1 cellular context compared by ENCODE assay signal in the genomic region with DNA sequence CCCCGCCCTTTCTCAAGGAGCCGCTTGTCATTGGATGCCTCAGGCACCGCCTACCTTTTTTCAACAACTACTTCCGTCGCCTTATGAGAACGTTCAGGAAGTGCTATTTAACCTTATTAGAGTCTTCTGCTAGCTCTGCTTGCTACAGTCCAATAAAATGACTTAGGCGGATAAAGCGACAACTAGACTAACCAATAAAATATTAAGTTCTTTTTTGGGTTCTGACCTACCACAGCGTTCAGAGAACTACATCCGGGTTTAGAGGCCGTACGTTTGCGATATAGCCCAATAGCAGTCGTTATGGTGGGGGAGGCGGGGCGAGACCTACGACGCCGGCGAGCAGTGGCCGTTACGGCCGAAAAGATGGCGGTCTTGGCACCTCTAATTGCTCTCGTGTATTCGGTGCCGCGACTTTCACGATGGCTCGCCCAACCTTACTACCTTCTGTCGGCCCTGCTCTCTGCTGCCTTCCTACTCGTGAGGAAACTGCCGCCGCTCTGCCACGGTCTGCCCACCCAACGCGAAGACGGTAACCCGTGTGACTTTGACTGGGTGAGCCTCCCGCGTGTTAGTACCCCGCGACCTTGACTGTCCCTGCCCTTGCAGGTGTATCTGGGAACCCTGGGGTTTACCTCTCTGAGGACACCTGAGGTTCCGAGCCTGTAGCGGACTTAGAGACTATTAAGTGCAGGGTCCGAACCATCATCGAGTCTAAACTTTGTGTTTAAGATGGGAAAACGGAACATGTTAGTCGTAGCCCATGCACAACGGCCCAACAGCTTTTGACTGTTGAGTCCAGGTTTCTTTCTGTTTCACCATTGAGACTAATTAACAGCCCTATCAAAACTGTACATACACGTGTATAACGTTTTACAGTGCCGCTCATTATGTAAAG.
TF ChIP-seq lines count a peak whose summit lies in the region.

A gene with protein sequence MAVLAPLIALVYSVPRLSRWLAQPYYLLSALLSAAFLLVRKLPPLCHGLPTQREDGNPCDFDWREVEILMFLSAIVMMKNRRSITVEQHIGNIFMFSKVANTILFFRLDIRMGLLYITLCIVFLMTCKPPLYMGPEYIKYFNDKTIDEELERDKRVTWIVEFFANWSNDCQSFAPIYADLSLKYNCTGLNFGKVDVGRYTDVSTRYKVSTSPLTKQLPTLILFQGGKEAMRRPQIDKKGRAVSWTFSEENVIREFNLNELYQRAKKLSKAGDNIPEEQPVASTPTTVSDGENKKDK (plus strand): TSS at position 338 of the 895 bp plus-strand sequence. CDS start 26 bp downstream, at position 364.

TF ChIP-seq in HEK293, 187 proteins besides CTCF, POLR2A, EP300 and RAD21 (continued from another document):
- TF ChIP-seq, protein P1, sequence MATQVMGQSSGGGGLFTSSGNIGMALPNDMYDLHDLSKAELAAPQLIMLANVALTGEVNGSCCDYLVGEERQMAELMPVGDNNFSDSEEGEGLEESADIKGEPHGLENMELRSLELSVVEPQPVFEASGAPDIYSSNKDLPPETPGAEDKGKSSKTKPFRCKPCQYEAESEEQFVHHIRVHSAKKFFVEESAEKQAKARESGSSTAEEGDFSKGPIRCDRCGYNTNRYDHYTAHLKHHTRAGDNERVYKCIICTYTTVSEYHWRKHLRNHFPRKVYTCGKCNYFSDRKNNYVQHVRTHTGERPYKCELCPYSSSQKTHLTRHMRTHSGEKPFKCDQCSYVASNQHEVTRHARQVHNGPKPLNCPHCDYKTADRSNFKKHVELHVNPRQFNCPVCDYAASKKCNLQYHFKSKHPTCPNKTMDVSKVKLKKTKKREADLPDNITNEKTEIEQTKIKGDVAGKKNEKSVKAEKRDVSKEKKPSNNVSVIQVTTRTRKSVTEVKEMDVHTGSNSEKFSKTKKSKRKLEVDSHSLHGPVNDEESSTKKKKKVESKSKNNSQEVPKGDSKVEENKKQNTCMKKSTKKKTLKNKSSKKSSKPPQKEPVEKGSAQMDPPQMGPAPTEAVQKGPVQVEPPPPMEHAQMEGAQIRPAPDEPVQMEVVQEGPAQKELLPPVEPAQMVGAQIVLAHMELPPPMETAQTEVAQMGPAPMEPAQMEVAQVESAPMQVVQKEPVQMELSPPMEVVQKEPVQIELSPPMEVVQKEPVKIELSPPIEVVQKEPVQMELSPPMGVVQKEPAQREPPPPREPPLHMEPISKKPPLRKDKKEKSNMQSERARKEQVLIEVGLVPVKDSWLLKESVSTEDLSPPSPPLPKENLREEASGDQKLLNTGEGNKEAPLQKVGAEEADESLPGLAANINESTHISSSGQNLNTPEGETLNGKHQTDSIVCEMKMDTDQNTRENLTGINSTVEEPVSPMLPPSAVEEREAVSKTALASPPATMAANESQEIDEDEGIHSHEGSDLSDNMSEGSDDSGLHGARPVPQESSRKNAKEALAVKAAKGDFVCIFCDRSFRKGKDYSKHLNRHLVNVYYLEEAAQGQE (tag by site-specific recombination; IDR thresholded peaks at IDR 0.05) = no peak
- TF ChIP-seq, protein P2, sequence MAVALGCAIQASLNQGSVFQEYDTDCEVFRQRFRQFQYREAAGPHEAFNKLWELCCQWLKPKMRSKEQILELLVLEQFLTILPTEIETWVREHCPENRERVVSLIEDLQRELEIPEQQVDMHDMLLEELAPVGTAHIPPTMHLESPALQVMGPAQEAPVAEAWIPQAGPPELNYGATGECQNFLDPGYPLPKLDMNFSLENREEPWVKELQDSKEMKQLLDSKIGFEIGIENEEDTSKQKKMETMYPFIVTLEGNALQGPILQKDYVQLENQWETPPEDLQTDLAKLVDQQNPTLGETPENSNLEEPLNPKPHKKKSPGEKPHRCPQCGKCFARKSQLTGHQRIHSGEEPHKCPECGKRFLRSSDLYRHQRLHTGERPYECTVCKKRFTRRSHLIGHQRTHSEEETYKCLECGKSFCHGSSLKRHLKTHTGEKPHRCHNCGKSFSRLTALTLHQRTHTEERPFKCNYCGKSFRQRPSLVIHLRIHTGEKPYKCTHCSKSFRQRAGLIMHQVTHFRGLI (tag by site-specific recombination; IDR thresholded peaks at IDR 0.05) = peak; percentile 27; the same call in 1 of the 2 replicates
- TF ChIP-seq, protein P3, sequence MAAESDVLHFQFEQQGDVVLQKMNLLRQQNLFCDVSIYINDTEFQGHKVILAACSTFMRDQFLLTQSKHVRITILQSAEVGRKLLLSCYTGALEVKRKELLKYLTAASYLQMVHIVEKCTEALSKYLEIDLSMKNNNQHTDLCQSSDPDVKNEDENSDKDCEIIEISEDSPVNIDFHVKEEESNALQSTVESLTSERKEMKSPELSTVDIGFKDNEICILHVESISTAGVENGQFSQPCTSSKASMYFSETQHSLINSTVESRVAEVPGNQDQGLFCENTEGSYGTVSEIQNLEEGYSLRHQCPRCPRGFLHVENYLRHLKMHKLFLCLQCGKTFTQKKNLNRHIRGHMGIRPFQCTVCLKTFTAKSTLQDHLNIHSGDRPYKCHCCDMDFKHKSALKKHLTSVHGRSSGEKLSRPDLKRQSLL (tag by site-specific recombination; IDR thresholded peaks at IDR 0.05) = no peak
- TF ChIP-seq ZNF660 (tag by site-specific recombination; IDR thresholded peaks at IDR 0.05) (no peak), ZNF404 (tag by site-specific recombination; IDR thresholded peaks at IDR 0.05) (no peak), SP3 (tag by site-specific recombination; IDR thresholded peaks at IDR 0.05) (peak; percentile 93), SP2 (tag by site-specific recombination; IDR thresholded peaks at IDR 0.05) (peak; percentile 93), SP7 (tag by site-specific recombination; IDR thresholded peaks at IDR 0.05) (peak; percentile 40), ZNF791 (tag by site-specific recombination; IDR thresholded peaks at IDR 0.05) (no peak), YY1 (tag by site-specific recombination; IDR thresholded peaks at IDR 0.05) (peak; percentile 85), ZEB2 (tag by site-specific recombination; IDR thresholded peaks at IDR 0.05) (peak; percentile 61), ZNF335 (tag by site-specific recombination; conservative IDR thresholded peaks at IDR 0.05) (peak; percentile 8; the same call in 1 of the 2 replicates), KLF9 (tag by site-specific recombination; IDR thresholded peaks at IDR 0.05; ENCODE audit: low read depth) (0 out of 2 replicates have a peak, but pooled peaks have one; percentile 13)
- TF ChIP-seq, protein P4, sequence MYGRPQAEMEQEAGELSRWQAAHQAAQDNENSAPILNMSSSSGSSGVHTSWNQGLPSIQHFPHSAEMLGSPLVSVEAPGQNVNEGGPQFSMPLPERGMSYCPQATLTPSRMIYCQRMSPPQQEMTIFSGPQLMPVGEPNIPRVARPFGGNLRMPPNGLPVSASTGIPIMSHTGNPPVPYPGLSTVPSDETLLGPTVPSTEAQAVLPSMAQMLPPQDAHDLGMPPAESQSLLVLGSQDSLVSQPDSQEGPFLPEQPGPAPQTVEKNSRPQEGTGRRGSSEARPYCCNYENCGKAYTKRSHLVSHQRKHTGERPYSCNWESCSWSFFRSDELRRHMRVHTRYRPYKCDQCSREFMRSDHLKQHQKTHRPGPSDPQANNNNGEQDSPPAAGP (tag by site-specific recombination; IDR thresholded peaks at IDR 0.05) = peak; percentile 22; the same call in 1 of the 2 replicates
- TF ChIP-seq, protein P5, sequence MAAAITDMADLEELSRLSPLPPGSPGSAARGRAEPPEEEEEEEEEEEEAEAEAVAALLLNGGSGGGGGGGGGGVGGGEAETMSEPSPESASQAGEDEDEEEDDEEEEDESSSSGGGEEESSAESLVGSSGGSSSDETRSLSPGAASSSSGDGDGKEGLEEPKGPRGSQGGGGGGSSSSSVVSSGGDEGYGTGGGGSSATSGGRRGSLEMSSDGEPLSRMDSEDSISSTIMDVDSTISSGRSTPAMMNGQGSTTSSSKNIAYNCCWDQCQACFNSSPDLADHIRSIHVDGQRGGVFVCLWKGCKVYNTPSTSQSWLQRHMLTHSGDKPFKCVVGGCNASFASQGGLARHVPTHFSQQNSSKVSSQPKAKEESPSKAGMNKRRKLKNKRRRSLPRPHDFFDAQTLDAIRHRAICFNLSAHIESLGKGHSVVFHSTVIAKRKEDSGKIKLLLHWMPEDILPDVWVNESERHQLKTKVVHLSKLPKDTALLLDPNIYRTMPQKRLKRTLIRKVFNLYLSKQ (tag by site-specific recombination; IDR thresholded peaks at IDR 0.05; ENCODE audit: borderline replicate concordance) = no peak
- TF ChIP-seq, protein P6, sequence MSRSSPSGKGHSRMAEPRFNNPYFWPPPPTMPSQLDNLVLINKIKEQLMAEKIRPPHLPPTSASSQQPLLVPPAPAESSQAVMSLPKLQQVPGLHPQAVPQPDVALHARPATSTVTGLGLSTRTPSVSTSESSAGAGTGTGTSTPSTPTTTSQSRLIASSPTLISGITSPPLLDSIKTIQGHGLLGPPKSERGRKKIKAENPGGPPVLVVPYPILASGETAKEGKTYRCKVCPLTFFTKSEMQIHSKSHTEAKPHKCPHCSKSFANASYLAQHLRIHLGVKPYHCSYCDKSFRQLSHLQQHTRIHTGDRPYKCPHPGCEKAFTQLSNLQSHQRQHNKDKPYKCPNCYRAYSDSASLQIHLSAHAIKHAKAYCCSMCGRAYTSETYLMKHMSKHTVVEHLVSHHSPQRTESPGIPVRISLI (tag by site-specific recombination; IDR thresholded peaks at IDR 0.05) = peak; percentile 69; the same call in 1 of the 2 replicates
- TF ChIP-seq, protein P7, sequence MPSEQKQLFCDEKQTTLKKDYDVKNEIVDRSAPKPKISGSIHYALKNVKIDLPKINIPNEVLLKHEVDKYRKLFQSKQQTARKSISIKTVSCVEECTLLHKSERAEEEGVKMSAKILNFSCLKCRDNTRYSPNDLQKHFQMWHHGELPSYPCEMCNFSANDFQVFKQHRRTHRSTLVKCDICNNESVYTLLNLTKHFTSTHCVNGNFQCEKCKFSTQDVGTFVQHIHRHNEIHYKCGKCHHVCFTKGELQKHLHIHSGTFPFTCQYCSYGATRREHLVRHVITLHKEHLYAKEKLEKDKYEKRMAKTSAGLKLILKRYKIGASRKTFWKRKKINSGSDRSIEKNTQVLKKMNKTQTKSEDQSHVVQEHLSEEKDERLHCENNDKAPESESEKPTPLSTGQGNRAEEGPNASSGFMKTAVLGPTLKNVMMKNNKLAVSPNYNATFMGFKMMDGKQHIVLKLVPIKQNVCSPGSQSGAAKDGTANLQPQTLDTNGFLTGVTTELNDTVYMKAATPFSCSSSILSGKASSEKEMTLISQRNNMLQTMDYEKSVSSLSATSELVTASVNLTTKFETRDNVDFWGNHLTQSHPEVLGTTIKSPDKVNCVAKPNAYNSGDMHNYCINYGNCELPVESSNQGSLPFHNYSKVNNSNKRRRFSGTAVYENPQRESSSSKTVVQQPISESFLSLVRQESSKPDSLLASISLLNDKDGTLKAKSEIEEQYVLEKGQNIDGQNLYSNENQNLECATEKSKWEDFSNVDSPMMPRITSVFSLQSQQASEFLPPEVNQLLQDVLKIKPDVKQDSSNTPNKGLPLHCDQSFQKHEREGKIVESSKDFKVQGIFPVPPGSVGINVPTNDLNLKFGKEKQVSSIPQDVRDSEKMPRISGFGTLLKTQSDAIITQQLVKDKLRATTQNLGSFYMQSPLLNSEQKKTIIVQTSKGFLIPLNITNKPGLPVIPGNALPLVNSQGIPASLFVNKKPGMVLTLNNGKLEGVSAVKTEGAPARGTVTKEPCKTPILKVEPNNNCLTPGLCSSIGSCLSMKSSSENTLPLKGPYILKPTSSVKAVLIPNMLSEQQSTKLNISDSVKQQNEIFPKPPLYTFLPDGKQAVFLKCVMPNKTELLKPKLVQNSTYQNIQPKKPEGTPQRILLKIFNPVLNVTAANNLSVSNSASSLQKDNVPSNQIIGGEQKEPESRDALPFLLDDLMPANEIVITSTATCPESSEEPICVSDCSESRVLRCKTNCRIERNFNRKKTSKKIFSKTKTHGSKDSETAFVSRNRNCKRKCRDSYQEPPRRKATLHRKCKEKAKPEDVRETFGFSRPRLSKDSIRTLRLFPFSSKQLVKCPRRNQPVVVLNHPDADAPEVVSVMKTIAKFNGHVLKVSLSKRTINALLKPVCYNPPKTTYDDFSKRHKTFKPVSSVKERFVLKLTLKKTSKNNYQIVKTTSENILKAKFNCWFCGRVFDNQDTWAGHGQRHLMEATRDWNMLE (tag by site-specific recombination; conservative IDR thresholded peaks at IDR 0.05; ENCODE audit: low read depth) = peak; percentile 94
- TF ChIP-seq, protein P8, sequence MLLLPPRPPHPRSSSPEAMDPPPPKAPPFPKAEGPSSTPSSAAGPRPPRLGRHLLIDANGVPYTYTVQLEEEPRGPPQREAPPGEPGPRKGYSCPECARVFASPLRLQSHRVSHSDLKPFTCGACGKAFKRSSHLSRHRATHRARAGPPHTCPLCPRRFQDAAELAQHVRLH (tag by site-specific recombination; IDR thresholded peaks at IDR 0.05) = peak; percentile 42; the same call in 1 of the 2 replicates
- TF ChIP-seq, protein P9, sequence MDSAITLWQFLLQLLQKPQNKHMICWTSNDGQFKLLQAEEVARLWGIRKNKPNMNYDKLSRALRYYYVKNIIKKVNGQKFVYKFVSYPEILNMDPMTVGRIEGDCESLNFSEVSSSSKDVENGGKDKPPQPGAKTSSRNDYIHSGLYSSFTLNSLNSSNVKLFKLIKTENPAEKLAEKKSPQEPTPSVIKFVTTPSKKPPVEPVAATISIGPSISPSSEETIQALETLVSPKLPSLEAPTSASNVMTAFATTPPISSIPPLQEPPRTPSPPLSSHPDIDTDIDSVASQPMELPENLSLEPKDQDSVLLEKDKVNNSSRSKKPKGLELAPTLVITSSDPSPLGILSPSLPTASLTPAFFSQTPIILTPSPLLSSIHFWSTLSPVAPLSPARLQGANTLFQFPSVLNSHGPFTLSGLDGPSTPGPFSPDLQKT (IDR thresholded peaks at IDR 0.05; ENCODE audit: borderline replicate concordance, low read depth, low read length) = 0 out of 2 replicates have a peak, but pooled peaks have one; percentile 22
